8 cellular contexts compared by ENCODE assay signal in the genomic region with DNA sequence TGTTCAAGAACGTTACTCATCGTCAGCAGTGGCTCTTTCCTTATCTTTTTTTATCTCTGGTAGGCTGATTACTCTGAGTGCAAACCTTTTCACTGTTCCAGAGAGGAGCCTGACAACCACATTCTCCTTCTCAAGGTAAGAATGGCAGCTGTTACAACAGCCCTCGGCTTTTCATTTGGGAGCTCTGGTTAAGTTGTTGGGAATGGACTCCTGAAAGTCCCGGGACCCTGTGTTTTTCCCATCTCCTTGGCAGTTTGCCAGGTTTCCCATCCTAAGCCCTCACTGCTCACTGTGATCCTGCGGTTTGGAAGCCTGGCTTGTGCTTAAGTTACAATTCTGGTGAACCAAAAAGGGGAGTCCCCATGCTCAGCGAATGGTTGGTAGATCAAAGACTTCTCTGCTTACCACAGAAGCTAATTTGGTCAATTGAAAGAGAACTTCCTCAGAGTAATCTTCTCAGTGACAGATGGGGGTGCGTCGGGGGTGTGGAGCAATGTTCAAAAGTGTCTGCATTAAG.
A peak's percentile ranks its signal among the peaks of the same experiment; 100 is the strongest.
DNase-seq lines count a peak whose midpoint lies in the region; ATAC-seq and TF ChIP-seq lines count a peak whose summit lies in the region.

No MANE protein-coding gene starts in this region.

- intact Hi-C loops in MCF 10A (cut with micrococcal nuclease): no loop called here
- intact Hi-C loops in dorsolateral prefrontal cortex (cut with DNase I): no loop called here

- H3K27me3 Mint-ChIP-seq in HFFc6 (ENCODE audit: insufficient read depth): peaks cover 3% of the 10 kb centered on the region
- H3K27me3 Mint-ChIP-seq in MCF 10A (ENCODE audit: insufficient read depth, unreplicated experiment): no peaks in the 10 kb centered on the region

- ATAC-seq in GM18517 (IDR thresholded peaks at IDR 0.05; ENCODE audit: unreplicated experiment): peak; percentile 94

- 0 out of 2 replicates have a peak overlapping the region, but pooled peaks have one; percentile 13 for H3K4me3 Mint-ChIP-seq in HFFc6
- no peak overlapping the region for H3K4me3 Mint-ChIP-seq in MCF 10A (ENCODE audit: unreplicated experiment)

- H3K27ac Mint-ChIP-seq in HFFc6 (peak overlapping the region; percentile 78), MCF 10A (ENCODE audit: low read depth, unreplicated experiment) (no peak overlapping the region)

- H3K27me3 ChIP-seq in dorsolateral prefrontal cortex: no peaks in the 10 kb centered on the region

- POLR2A ChIA-PET in MCF 10A (lab: Yijun Ruan, JAX): interaction anchor here (0.7 kb wide), 1 partner anchor 355 kb away, joined by 3 read pairs; no protein-coding TSS in a partner anchor

- peaks cover 11% of the 10 kb centered on the region; the same call in 1 of the 2 replicates for H3K9me3 Mint-ChIP-seq in HFFc6
- no peaks in the 10 kb centered on the region for H3K9me3 Mint-ChIP-seq in MCF 10A (ENCODE audit: unreplicated experiment)

- H3K4me3 ChIP-seq in dorsolateral prefrontal cortex: no peak overlapping the region

- H3K27ac ChIP-seq in dorsolateral prefrontal cortex: no peak overlapping the region

- CTCF ChIA-PET in MCF 10A (lab: Yijun Ruan, JAX): interaction anchor here (0.7 kb wide), 1 partner anchor 139 kb away, joined by 3 read pairs; no protein-coding TSS in a partner anchor

- H3K4me1 Mint-ChIP-seq in HFFc6 (ENCODE audit: low read depth) (peaks cover 48% of the 10 kb centered on the region), MCF 10A (ENCODE audit: insufficient read depth, unreplicated experiment) (peaks cover 3% of the 10 kb centered on the region)

- H3K36me3 Mint-ChIP-seq in HFFc6 (ENCODE audit: low read depth): peaks cover 9% of the 10 kb centered on the region; the same call in 1 of the 2 replicates
- H3K36me3 Mint-ChIP-seq in MCF 10A (ENCODE audit: insufficient read depth, unreplicated experiment): no peaks in the 10 kb centered on the region

- BruUV-seq in MCF 10A (replicated peaks; lab: Mats Ljungman, UMichigan): no TSS peak

- no peak for DNase-seq in HFFc6
- DNase-seq in MV-4-11 (lab: John Stamatoyannopoulos, UW): peak; percentile 95
- DNase-seq in astrocyte of the hippocampus (ENCODE audit: low read depth, low spot score): peak; percentile 74
- DNase-seq in MCF 10A (ENCODE audit: unreplicated experiment): no peak
- no peak for DNase-seq in DMS114 treated with DMSO at 0.1 percent for 48 hours (lab: John Stamatoyannopoulos, UW; ENCODE audit: unreplicated experiment)
- DNase-seq in AG20443 (ENCODE audit: low spot score): no peak
- DNase-seq in dorsolateral prefrontal cortex: no peak

- TF ChIP-seq CTCF in HFFc6 (IDR thresholded peaks at IDR 0.05): no peak
- no peak for TF ChIP-seq CTCF in MCF 10A (IDR thresholded peaks at IDR 0.05; ENCODE audit: unreplicated experiment)
- TF ChIP-seq CTCF in dorsolateral prefrontal cortex (IDR thresholded peaks at IDR 0.05 in 54 of 56, conservative IDR thresholded peaks at IDR 0.05 in 2 of 56; ENCODE audit: low read depth in 1 of 56, partially characterized antibody in 56 of 56): no peak

Comparison
In these comparisons a context has a peak if more than half of its experiments do, and no peak if none do; other contexts are left out.
1. DNase-seq: peak in MV-4-11 (single experiment) and astrocyte of the hippocampus (single experiment); none in HFFc6 (single experiment), MCF 10A (single experiment), DMS114 treated with DMSO at 0.1 percent for 48 hours (single experiment), AG20443 (single experiment) and dorsolateral prefrontal cortex (0 of 10).